17 cellular contexts compared by ENCODE assay signal in genomic region chr19:3406571-3407111, GRCh38. TPM values are rescaled to one million over a fixed set of nuclear protein-coding genes. Genes with fewer than 3 reads are reported as not detected.
DNase-seq lines count a peak whose midpoint lies in the region; ATAC-seq and TF ChIP-seq lines count a peak whose summit lies in the region.
"Had no signal": no experiment of that assay in that cellular context is flagged by ENCODE, and none has a peak within 500 bp of the region (broad histone marks: within the 10 kb centered on the region; RNA-seq: fewer than 3 reads in every experiment).

No MANE protein-coding gene starts in this region.

- no peaks in the 10 kb centered on the region for H3K27me3 Mint-ChIP-seq in T-helper 17 cell

- H3K9me3 ChIP-seq in breast epithelium (no peaks in the 10 kb centered on the region), mammary epithelial cell (replicated peaks; ENCODE audit: insufficient read depth, low read length) (no peaks in the 10 kb centered on the region), esophagus squamous epithelium (no peaks in the 10 kb centered on the region), psoas muscle (no peaks in the 10 kb centered on the region), transverse colon (no peaks in the 10 kb centered on the region), T-helper 17 cell (ENCODE audit: control insufficient read depth, low read length, poor library complexity, severe bottlenecking) (no peaks in the 10 kb centered on the region)
- H3K9me3 ChIP-seq: SJSA1, testis had no signal

- H3K27ac ChIP-seq in breast epithelium (peak overlapping the region; percentile 92 to 100), mammary epithelial cell (ENCODE audit: insufficient read depth, low read depth, low read length) (no peak overlapping the region), esophagus squamous epithelium (peak overlapping the region; percentile 95 to 99 (median 98)), psoas muscle (peak overlapping the region; percentile 100), transverse colon (peak overlapping the region; percentile 96 to 100 (median 98))
- H3K27ac ChIP-seq: SJSA1 had no signal

- H3K27me3 ChIP-seq in breast epithelium (no peaks in the 10 kb centered on the region), mammary epithelial cell (ENCODE audit: insufficient read depth, low read length) (no peaks in the 10 kb centered on the region), esophagus squamous epithelium (no peaks in the 10 kb centered on the region), psoas muscle (ENCODE audit: insufficient read depth in 3 of 3, low read length in 2 of 3) (no peaks in the 10 kb centered on the region), transverse colon (no peaks in the 10 kb centered on the region)
- H3K27me3 ChIP-seq: SJSA1, testis had no signal

- ATAC-seq in psoas muscle: no peak
- ATAC-seq in T-helper 17 cell: no peak

- no peak overlapping the region for H2AFZ ChIP-seq in mammary epithelial cell (ENCODE audit: low read depth, low read length)

- in situ Hi-C loops in mammary epithelial cell (cut with MboI; ENCODE audit: low sequenced_read_pairs in 2 of 2): no loop called here
- in situ Hi-C loops in transverse colon (cut with MboI; ENCODE audit: low pct_ligation_motif_present in 1 of 4, low pct_unique_long_range_greater_than_20kb in 1 of 4, low sequenced_read_pairs in 3 of 4): no loop called here

- CTCF ChIA-PET in mammary epithelial cell (lab: Charles Lee; ENCODE audit: low non-redundant PET): no interaction called here

- H4K20me1 ChIP-seq in mammary epithelial cell (ENCODE audit: insufficient read depth, low read length): no peaks in the 10 kb centered on the region

- no peak for TF ChIP-seq POLR2A in breast epithelium (IDR thresholded peaks at IDR 0.05)
- TF ChIP-seq POLR2A in esophagus squamous epithelium (IDR thresholded peaks at IDR 0.05): no peak
- no peak for TF ChIP-seq POLR2A in transverse colon (IDR thresholded peaks at IDR 0.05)

- peaks cover 15 to 24% of the 10 kb centered on the region in 2 donors for H3K4me1 ChIP-seq in breast epithelium
- peaks cover 17% of the 10 kb centered on the region for H3K4me1 ChIP-seq in mammary epithelial cell (ENCODE audit: insufficient read depth, low read length)
- H3K4me1 ChIP-seq in esophagus squamous epithelium: peaks cover 54 to 100% (median 57%) of the 10 kb centered on the region in 3 donors
- H3K4me1 ChIP-seq in psoas muscle: peaks cover 48% of the 10 kb centered on the region
- H3K4me1 ChIP-seq in transverse colon: peaks cover 0 to 47% (median 26%) of the 10 kb centered on the region in 4 donors

- H3K4me3 ChIP-seq in breast epithelium: no peak overlapping the region
- H3K4me3 ChIP-seq in mammary epithelial cell (replicated peaks in 1 of 3; ENCODE audit: insufficient read depth in 1 of 3, low read depth in 2 of 3, low read length in 3 of 3): no peak overlapping the region
- no peak overlapping the region for H3K4me3 ChIP-seq in esophagus squamous epithelium
- H3K4me3 ChIP-seq in psoas muscle: no peak overlapping the region
- no peak overlapping the region for H3K4me3 ChIP-seq in transverse colon
- H3K4me3 ChIP-seq: SJSA1, testis had no signal

- peaks cover 76% of the 10 kb centered on the region for H3K79me2 ChIP-seq in mammary epithelial cell (ENCODE audit: insufficient read depth, low read length)

- intact Hi-C loops in breast epithelium (cut with DNase I; ENCODE audit: low total_unique reads) (no loop called here), mammary epithelial cell (cut with micrococcal nuclease) (no loop called here), esophagus squamous epithelium (cut with DNase I) (no loop called here), psoas muscle (cut with DNase I) (loop anchor here in 1 of 2 donors (5.0 kb wide), 1 partner anchor 39 kb away; the partner anchor contains the start of gene NFIC), transverse colon (cut with DNase I; ENCODE audit: low total_unique reads) (no loop called here)

- 84% methylated on average over 8 of the region's 15 CpGs for WGBS in mammary epithelial cell (ENCODE audit: low coverage, missing lambda C conversion rate)
- 59 to 63% methylated on average over 12 to 15 of the region's 15 CpGs for WGBS in esophagus squamous epithelium, 2 donors
- WGBS in psoas muscle, 3 donors: 47 to 77% (median 51%) methylated on average over 15 of the region's 15 CpGs
- 75 to 79% methylated on average over 4 to 15 of the region's 15 CpGs for WGBS in transverse colon (ENCODE audit: low coverage in 1 of 2), 2 donors

- H3K4me3 Mint-ChIP-seq in T-helper 17 cell: no peak overlapping the region
- H3K4me3 Mint-ChIP-seq: T-helper 2 cell treated with Interferon-gamma antibody and Interleukin-4, amounts not matched to agents 5 μg/mL and 100 μg/mL, for 36 hours had no signal

- BruUV-seq in mammary epithelial cell (replicated peaks; lab: Mats Ljungman, UMichigan): no TSS peak

- TF ChIP-seq CTCF in breast epithelium (IDR thresholded peaks at IDR 0.05): no peak
- no peak for TF ChIP-seq CTCF in mammary epithelial cell (conservative IDR thresholded peaks at IDR 0.05 in 1 of 2, IDR thresholded peaks at IDR 0.05 in 1 of 2; ENCODE audit: extremely low read depth in 1 of 2, insufficient read depth in 1 of 2, low read depth in 1 of 2, low read length in 2 of 2)
- no peak for TF ChIP-seq CTCF in esophagus squamous epithelium (IDR thresholded peaks at IDR 0.05)
- TF ChIP-seq CTCF in psoas muscle (IDR thresholded peaks at IDR 0.05): no peak
- TF ChIP-seq CTCF in transverse colon (IDR thresholded peaks at IDR 0.05): no peak

- H3K4me1 Mint-ChIP-seq in T-helper 17 cell: peaks cover 7% of the 10 kb centered on the region

- TF ChIP-seq EP300 in transverse colon (IDR thresholded peaks at IDR 0.05; ENCODE audit: low read depth): no peak

- dilution Hi-C loops in mammary epithelial cell (cut with HindIII; ENCODE audit: low sequenced_read_pairs): loop anchor here (5.0 to 10.0 kb wide), 3 partner anchors 39 to 172 kb away; partner anchors contain the start of gene NFIC

- DNase-seq in breast epithelium (ENCODE audit: low spot score in 2 of 2) (no peak), mammary epithelial cell (no peak), esophagus squamous epithelium (lab: John Stamatoyannopoulos, UW) (no peak), psoas muscle (peak in 1 of 2 donors; percentile 62), transverse colon (no peak), T-helper 17 cell (no peak), NCI-H2227 (lab: John Stamatoyannopoulos, UW; ENCODE audit: unreplicated experiment) (no peak), NCI-H2029 (lab: John Stamatoyannopoulos, UW) (no peak)
- DNase-seq: activated CD4-positive, CD25-positive, alpha-beta regulatory T cell treated with anti-CD3 and anti-CD28 coated beads, Interleukin-2, amount 50 U/mL, for 72 hours; C1 segment of cervical spinal cord; DMS153; foreskin melanocyte; NCI-H2029 treated with DMSO at 0.1 percent for 48 hours; NCI-H510A; testis had no signal

- H3K9ac ChIP-seq in mammary epithelial cell (ENCODE audit: insufficient read depth, low read length): no peak overlapping the region

- peaks cover 3% of the 10 kb centered on the region for H3K36me3 Mint-ChIP-seq in T-helper 17 cell (ENCODE audit: low read depth)

- H3K27ac Mint-ChIP-seq in T-helper 17 cell: no peak overlapping the region
- H3K27ac Mint-ChIP-seq: T-helper 2 cell treated with Interferon-gamma antibody and Interleukin-4, amounts not matched to agents 5 μg/mL and 100 μg/mL, for 36 hours had no signal

- H3K4me2 ChIP-seq in mammary epithelial cell (ENCODE audit: insufficient read depth, low read depth, low read length): no peak overlapping the region

- H3K36me3 ChIP-seq in breast epithelium: no peaks in the 10 kb centered on the region
- peaks cover 6% of the 10 kb centered on the region for H3K36me3 ChIP-seq in mammary epithelial cell (ENCODE audit: insufficient read depth, low read length)
- peaks cover 0 to 41% (median 0%) of the 10 kb centered on the region in 3 donors for H3K36me3 ChIP-seq in esophagus squamous epithelium
- no peaks in the 10 kb centered on the region for H3K36me3 ChIP-seq in psoas muscle (ENCODE audit: insufficient read depth in 1 of 2, low read depth in 1 of 2)
- no peaks in the 10 kb centered on the region for H3K36me3 ChIP-seq in transverse colon

RNA-seq across cellular contexts. Expression of gene NFIC, which starts 40.3 kb away (rescaled TPM):
- 10 to 100 TPM; 48.9 to 97.8 (median 73.1) TPM for total RNA-seq in breast epithelium
- 10 to 100 TPM; 43.7 to 77.5 TPM for total RNA-seq in mammary epithelial cell
- polyA plus RNA-seq in mammary epithelial cell: 8.9 TPM
- 43.2 TPM for polyA minus RNA-seq in mammary epithelial cell
- total RNA-seq in esophagus squamous epithelium: 10 to 100 TPM; 40.8 to 80.9 (median 61.0) TPM
- total RNA-seq in psoas muscle: 100 to 1,000 TPM; 209 to 439 (median 325) TPM
- 100 to 1,000 TPM in 2 of 3 donors, 10 to 100 TPM in 1; 100.0 to 270 (median 165) TPM for polyA plus RNA-seq in psoas muscle
- 100 to 1,000 TPM in 1 of 4 donors, 10 to 100 TPM in 3; 39.9 to 145 (median 68.1) TPM for total RNA-seq in transverse colon
- 10 to 100 TPM; 29.0 to 29.3 TPM for total RNA-seq in T-helper 17 cell
